23 cellular contexts compared by ENCODE assay signal in the genomic region with DNA sequence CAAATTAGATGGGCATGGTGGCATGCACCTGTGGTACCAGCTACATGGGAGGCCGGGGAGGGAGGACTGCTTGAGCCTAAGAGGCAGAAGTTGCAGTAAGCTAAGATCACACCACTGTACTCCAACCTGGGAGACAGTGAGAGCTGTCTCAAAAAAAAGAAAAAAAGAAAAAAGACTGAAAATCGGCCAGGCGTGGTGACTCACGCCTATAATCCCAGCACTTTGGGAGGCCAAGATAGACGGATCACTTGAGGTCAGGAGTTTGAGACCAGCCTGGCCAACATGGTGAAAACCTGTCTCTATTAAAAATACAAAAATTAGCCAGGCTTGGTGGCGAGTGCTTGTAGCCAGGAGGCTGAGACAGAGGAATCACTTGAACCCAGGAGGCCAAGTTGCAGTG.
"Had no signal": no experiment of that assay in that cellular context is flagged by ENCODE, and none has a peak within 500 bp of the region (broad histone marks: within the 10 kb centered on the region; RNA-seq: fewer than 3 reads in every experiment).

No MANE protein-coding gene starts in this region.

- ATAC-seq: left colon; left lung; mucosa of descending colon; naive thymus-derived CD4-positive, alpha-beta T cell; natural killer cell treated with Interleukin-12 subunit alpha and Interleukin-12 subunit beta and Interleukin-15 and Interleukin-18, amount 100 ng/mL, for 72 hours; right lobe of liver; stimulated activated memory B cell treated with anti-CD40 and anti-IgM and Interleukin-4, amounts not matched to agents 10 μg/mL and 1 μg/mL and 100 μg/mL, for 72 hours; stimulated activated naive CD8-positive, alpha-beta T cell treated with anti-CD3 and anti-CD28 coated beads, Interleukin-15, amount 100 ng/mL, for 72 hours had no signal

- H3K4me3 ChIP-seq: left lung, lung, mucosa of descending colon, ovary, right atrium auricular region, right lobe of liver, smooth muscle cell, tibial nerve, upper lobe of left lung, vagina had no signal

- H3K27me3 ChIP-seq: left lung, ovary, right atrium auricular region, right lobe of liver, tibial nerve, upper lobe of left lung, vagina had no signal

- H3K9me3 ChIP-seq: left lung, mucosa of descending colon, ovary, right atrium auricular region, right lobe of liver, tibial nerve, upper lobe of left lung, vagina had no signal

- H3K4me2 ChIP-seq: smooth muscle cell had no signal

- H3K27ac ChIP-seq: left lung, ovary, right atrium auricular region, right lobe of liver, tibial nerve, upper lobe of left lung, vagina had no signal

- DNase-seq: kidney; left colon; left lung; midbrain; mucosa of descending colon; naive thymus-derived CD4-positive, alpha-beta T cell; ovary; right lobe of liver; stimulated activated CD4-positive, alpha-beta T cell treated with anti-CD3 and anti-CD28 coated beads, Interleukin-1b, Interleukin-23, amount 100 ng/mL, for 48 hours; stimulated activated CD4-positive, alpha-beta T cell treated with anti-CD3 and anti-CD28 coated beads, Interleukin-2, amount 100 ng/mL, for 48 hours; stimulated activated CD4-positive, alpha-beta T cell treated with anti-CD3 and anti-CD28 coated beads, Interleukin-4, amount 100 ng/mL, for 4 hours; stimulated activated CD8-positive, alpha-beta memory T cell treated with anti-CD3 and anti-CD28 coated beads, Interleukin-4, amount 100 ng/mL, for 48 hours; stimulated activated naive CD4-positive, alpha-beta T cell treated with Interleukin-2 at 50 U/mL for 16 hours; stimulated activated naive CD8-positive, alpha-beta T cell treated with anti-CD3 and anti-CD28 coated beads, Interleukin-15, amount 100 ng/mL, for 72 hours; substantia nigra; upper lobe of left lung had no signal

- H3K36me3 ChIP-seq: left lung, ovary, right atrium auricular region, right lobe of liver, upper lobe of left lung, vagina had no signal
